Comparison of ENCODE assay signal across 7 cellular contexts in genomic region chr12:122500685-122501488, GRCh38. TPM values are rescaled to one million over a fixed set of nuclear protein-coding genes. Genes with fewer than 3 reads are reported as not detected.
DNase-seq lines count a peak whose midpoint lies in the region; ATAC-seq and TF ChIP-seq lines count a peak whose summit lies in the region.

Gene ZCCHC8, minus strand, starts transcription at chr12:122500932. Its CDS starts 92 bp downstream, at chr12:122500840.

- peak; percentile 97 to 99 for DNase-seq in NCI-H2081 (lab: John Stamatoyannopoulos, UW)
- DNase-seq in T1000 (lab: John Stamatoyannopoulos, UW), result peak; percentile 100
- DNase-seq in astrocyte of the hippocampus (ENCODE audit: low read depth, low spot score), result peak; percentile 99
- DNase-seq in hepatocyte (ENCODE audit: low spot score), result peak; percentile 99
- peak; percentile 98 for DNase-seq in retina

- H3K4me3 ChIP-seq in hepatocyte, result peak within 1 kb of the TSS; percentile 64

- no peaks in the 10 kb centered on the region for H3K27me3 ChIP-seq in hepatocyte

- peak within 1 kb of the TSS; percentile 99 for H3K27ac ChIP-seq in hepatocyte

- no peaks in the 10 kb centered on the region for H3K36me3 ChIP-seq in hepatocyte (replicated peaks; ENCODE audit: insufficient read depth, low read depth)

- no peaks in the 10 kb centered on the region for H3K9me3 ChIP-seq in hepatocyte (ENCODE audit: low read depth)

- H4K20me1 ChIP-seq in hepatocyte (ENCODE audit: insufficient read depth, poor library complexity, severe bottlenecking), result peaks cover 11% of the 10 kb centered on the region

- H3K4me1 ChIP-seq in hepatocyte (ENCODE audit: insufficient read depth), result peaks cover 16% of the 10 kb centered on the region

- peak; percentile 70 for ATAC-seq in GM18508 (IDR thresholded peaks at IDR 0.05; ENCODE audit: insufficient read depth, unreplicated experiment)
- peak; percentile 89 for ATAC-seq in HG03025 (IDR thresholded peaks at IDR 0.05; ENCODE audit: low FRiP score, unreplicated experiment)

- 8% methylated on average over 41 of the region's 52 CpGs for WGBS in hepatocyte (ENCODE audit: low lambda C conversion rate, missing lambda C conversion rate)

- H3K9me2 ChIP-seq in hepatocyte (replicated peaks; ENCODE audit: insufficient read depth), result no peaks in the 10 kb centered on the region

- TF ChIP-seq CTCF in hepatocyte (IDR thresholded peaks at IDR 0.05; ENCODE audit: poor library complexity), result peak; percentile 13

- peaks cover 41% of the 10 kb centered on the region for H3K79me2 ChIP-seq in hepatocyte

- peak within 1 kb of the TSS; percentile 88 for H3K4me2 ChIP-seq in hepatocyte

- H2AFZ ChIP-seq in hepatocyte, result peak within 1 kb of the TSS; percentile 72

RNA-seq across cellular contexts. Expression of gene ZCCHC8, which starts in this region (rescaled TPM):
- total RNA-seq in hepatocyte, result 20.2 and 24.5 TPM in 2 replicates
- 12.2 and 13.5 TPM in 2 replicates for polyA plus RNA-seq in hepatocyte

Comparison
In these comparisons a context has a peak if more than half of its experiments do, and no peak if none do; other contexts are left out.
1. Peak in every context shown above with its lines: DNase-seq, ATAC-seq, H3K4me3 ChIP-seq and H3K27ac ChIP-seq.